ENCODE assay signal across 19 cellular contexts in genomic region chr9:37947431-37947830, GRCh38.
"Had no signal": no experiment of that assay in that cellular context is flagged by ENCODE, and none has a peak within 500 bp of the region (broad histone marks: within the 10 kb centered on the region; RNA-seq: fewer than 3 reads in every experiment).

No MANE protein-coding gene starts in this region.

- H3K27ac ChIP-seq: adrenal gland, heart right ventricle, neutrophil, suprapubic skin had no signal

- H3K4me3 ChIP-seq: adrenal gland, esophagus squamous epithelium, heart right ventricle, suprapubic skin, upper lobe of left lung had no signal

- ATAC-seq: heart right ventricle; left ventricle myocardium superior; naive thymus-derived CD4-positive, alpha-beta T cell; stimulated activated naive CD8-positive, alpha-beta T cell treated with anti-CD3 and anti-CD28 coated beads, Interleukin-15, amount 100 ng/mL, for 72 hours had no signal

- H3K36me3 Mint-ChIP-seq: activated naive CD4-positive, alpha-beta T cell treated with anti-CD3 and anti-CD28 coated beads, Interleukin-2, amount 50 U/mL, for 24 hours had no signal

- DNase-seq: activated CD4-positive, alpha-beta T cell treated with anti-CD3 and anti-CD28 coated beads, Interleukin-2, amount 10 ng/mL, durations not matched to agents 7 days and 5 days; activated CD8-positive, alpha-beta memory T cell treated with anti-CD3 and anti-CD28 coated beads, Interleukin-2, amount 50 U/mL, for 48 hours; activated effector memory CD4-positive, alpha-beta T cell treated with anti-CD3 and anti-CD28 coated beads, Interleukin-2, amount 50 U/mL, for 16 hours; activated T-cell treated with anti-CD3 and anti-CD28 coated beads, Interleukin-2, amount 50 U/mL, for 48 hours; adrenal gland; effector CD8-positive, alpha-beta T cell; esophagus squamous epithelium; heart right ventricle; left ventricle myocardium superior; naive thymus-derived CD4-positive, alpha-beta T cell; stimulated activated CD4-positive, alpha-beta T cell treated with anti-CD3 and anti-CD28 coated beads, Interleukin-2, amount 100 ng/mL, for 24 hours; stimulated activated naive CD8-positive, alpha-beta T cell treated with anti-CD3 and anti-CD28 coated beads, Interleukin-15, amount 100 ng/mL, for 72 hours had no signal

- H3K9me3 Mint-ChIP-seq: activated CD4-positive, alpha-beta T cell treated with anti-CD3 and anti-CD28 coated beads, Interleukin-2, amount 10 ng/mL, durations not matched to agents 7 days and 5 days; activated naive CD4-positive, alpha-beta T cell treated with anti-CD3 and anti-CD28 coated beads, Interleukin-2, amount 50 U/mL, for 24 hours; dendritic cell treated with granulocyte-macrophage colony-stimulating factor and Interleukin-4, amounts not matched to agents 40 ng/mL and 50 ng/mL, for 4 days; naive thymus-derived CD4-positive, alpha-beta T cell; stimulated activated naive CD8-positive, alpha-beta T cell treated with anti-CD3 and anti-CD28 coated beads, Interleukin-15, amount 100 ng/mL, for 72 hours; T-helper 1 cell treated with Interleukin-12 subunit alpha and Interleukin-12 subunit beta and Interleukin-4 antibody, amounts not matched to agents 30 μg/mL and 1 μg/mL, for 36 hours had no signal

- H3K27me3 Mint-ChIP-seq: activated CD4-positive, alpha-beta T cell treated with anti-CD3 and anti-CD28 coated beads, Interleukin-2, amount 10 ng/mL, durations not matched to agents 7 days and 5 days; activated naive CD4-positive, alpha-beta T cell treated with anti-CD3 and anti-CD28 coated beads, Interleukin-2, amount 50 U/mL, for 24 hours; dendritic cell treated with granulocyte-macrophage colony-stimulating factor and Interleukin-4, amounts not matched to agents 40 ng/mL and 50 ng/mL, for 4 days; naive thymus-derived CD4-positive, alpha-beta T cell; stimulated activated naive CD8-positive, alpha-beta T cell treated with anti-CD3 and anti-CD28 coated beads, Interleukin-15, amount 100 ng/mL, for 72 hours had no signal

- H3K36me3 ChIP-seq: adrenal gland had no signal

- H3K9me3 ChIP-seq: adrenal gland, esophagus squamous epithelium, heart right ventricle, neutrophil, suprapubic skin, upper lobe of left lung had no signal

- H3K4me3 Mint-ChIP-seq: activated CD4-positive, alpha-beta T cell treated with anti-CD3 and anti-CD28 coated beads, Interleukin-2, amount 10 ng/mL, durations not matched to agents 7 days and 5 days; activated naive CD4-positive, alpha-beta T cell treated with anti-CD3 and anti-CD28 coated beads, Interleukin-2, amount 50 U/mL, for 24 hours; dendritic cell treated with granulocyte-macrophage colony-stimulating factor and Interleukin-4, amounts not matched to agents 40 ng/mL and 50 ng/mL, for 4 days; memory B cell; naive thymus-derived CD4-positive, alpha-beta T cell; stimulated activated naive CD8-positive, alpha-beta T cell treated with anti-CD3 and anti-CD28 coated beads, Interleukin-15, amount 100 ng/mL, for 72 hours; T-helper 1 cell treated with Interleukin-12 subunit alpha and Interleukin-12 subunit beta and Interleukin-4 antibody, amounts not matched to agents 30 μg/mL and 1 μg/mL, for 36 hours had no signal

- H3K4me1 Mint-ChIP-seq: activated CD4-positive, alpha-beta T cell treated with anti-CD3 and anti-CD28 coated beads, Interleukin-2, amount 10 ng/mL, durations not matched to agents 7 days and 5 days; activated naive CD4-positive, alpha-beta T cell treated with anti-CD3 and anti-CD28 coated beads, Interleukin-2, amount 50 U/mL, for 24 hours; memory B cell; naive thymus-derived CD4-positive, alpha-beta T cell; stimulated activated naive CD8-positive, alpha-beta T cell treated with anti-CD3 and anti-CD28 coated beads, Interleukin-15, amount 100 ng/mL, for 72 hours had no signal

- H3K27me3 ChIP-seq: adrenal gland, esophagus squamous epithelium, heart right ventricle, neutrophil, suprapubic skin, upper lobe of left lung had no signal

- H3K27ac Mint-ChIP-seq: activated CD4-positive, alpha-beta T cell treated with anti-CD3 and anti-CD28 coated beads, Interleukin-2, amount 10 ng/mL, durations not matched to agents 7 days and 5 days; activated naive CD4-positive, alpha-beta T cell treated with anti-CD3 and anti-CD28 coated beads, Interleukin-2, amount 50 U/mL, for 24 hours; dendritic cell treated with granulocyte-macrophage colony-stimulating factor and Interleukin-4, amounts not matched to agents 40 ng/mL and 50 ng/mL, for 4 days; memory B cell; T-helper 1 cell treated with Interleukin-12 subunit alpha and Interleukin-12 subunit beta and Interleukin-4 antibody, amounts not matched to agents 30 μg/mL and 1 μg/mL, for 36 hours had no signal
